Comparison of ENCODE assay signal across 10 cellular contexts in genomic region chr5:108093186-108093585, GRCh38.
DNase-seq lines count a peak whose midpoint lies in the region; ATAC-seq, FAIRE-seq and TF ChIP-seq lines count a peak whose summit lies in the region.
"Had no signal": no experiment of that assay in that cellular context is flagged by ENCODE, and none has a peak within 500 bp of the region (broad histone marks: within the 10 kb centered on the region; RNA-seq: fewer than 3 reads in every experiment).

No MANE protein-coding gene starts in this region.

- no peak overlapping the region for H3K4me3 Mint-ChIP-seq in nephron progenitor cell

- no peak for TF ChIP-seq POLR2A in K562 (conservative IDR thresholded peaks at IDR 0.05)

- no peaks in the 10 kb centered on the region for H3K9me3 ChIP-seq in K562 (replicated peaks; ENCODE audit: control insufficient read depth, insufficient read depth, low read depth, low read length)
- H3K9me3 ChIP-seq: BLaER1 treated with 17β-estradiol and CSF1 and Interleukin-3, amounts not matched to agents 10 nM and 100 nM had no signal

- peaks cover 3% of the 10 kb centered on the region for H3K36me3 Mint-ChIP-seq in nephron progenitor cell (ENCODE audit: low read depth)

- ATAC-seq in K562 (no peak), GM18909 (IDR thresholded peaks at IDR 0.05; ENCODE audit: poor library complexity, unreplicated experiment) (no peak), HG02973 (IDR thresholded peaks at IDR 0.05; ENCODE audit: unreplicated experiment) (no peak)

- no peaks in the 10 kb centered on the region for H3K27me3 Mint-ChIP-seq in nephron progenitor cell (ENCODE audit: low read depth, poor library complexity)

- DNase-seq in NCI-H1694 treated with DMSO at 0.1 percent for 48 hours (lab: John Stamatoyannopoulos, UW), result peak; percentile 41
- no peak for DNase-seq in NCI-H1694 (lab: John Stamatoyannopoulos, UW)
- peak; percentile 8 for DNase-seq in HuH-7 (ENCODE audit: low spot score)
- no peak for DNase-seq in K562 (ENCODE audit: extremely low read depth in 1 of 4, low spot score in 3 of 4)
- no peak for DNase-seq in nephron progenitor cell
- DNase-seq in effector CD4-positive, alpha-beta T cell, result no peak

- no TSS peak for BruUV-seq in K562 (replicated peaks; lab: Mats Ljungman, UMichigan)

- H3K9me1 ChIP-seq in K562 (ENCODE audit: control insufficient read depth, insufficient read depth, low read length), result no peaks in the 10 kb centered on the region

- H4K20me1 ChIP-seq in K562 (replicated peaks; ENCODE audit: control insufficient read depth, insufficient read depth, low read length), result no peaks in the 10 kb centered on the region
- H4K20me1 ChIP-seq: BLaER1 treated with 17β-estradiol and CSF1 and Interleukin-3, amounts not matched to agents 10 nM and 100 nM had no signal

- no peaks in the 10 kb centered on the region for H3K79me2 ChIP-seq in K562 (ENCODE audit: control insufficient read depth, insufficient read depth, low read length)

- no peak overlapping the region for H3K9ac ChIP-seq in K562 (ENCODE audit: insufficient read depth in 1 of 2, low read depth in 2 of 2, low read length in 2 of 2)
- H3K9ac ChIP-seq: BLaER1 treated with 17β-estradiol and CSF1 and Interleukin-3, amounts not matched to agents 10 nM and 100 nM had no signal

- H3K27ac ChIP-seq in K562 (ENCODE audit: extremely low read depth, low read depth, low read length), result no peak overlapping the region
- H3K27ac ChIP-seq: BLaER1 treated with 17β-estradiol and CSF1 and Interleukin-3, amounts not matched to agents 10 nM and 100 nM; epithelial cell of prostate had no signal

- in situ Hi-C loops in K562 (cut with MboI), result no loop called here

- POLR2A ChIA-PET in K562 (lab: Yijun Ruan, JAX), result no interaction called here

- H3K9me3 Mint-ChIP-seq in nephron progenitor cell, result no peaks in the 10 kb centered on the region

- H3K4me2 ChIP-seq in K562 (ENCODE audit: insufficient read depth, low read length), result no peak overlapping the region
- H3K4me2 ChIP-seq: BLaER1 treated with 17β-estradiol and CSF1 and Interleukin-3, amounts not matched to agents 10 nM and 100 nM had no signal

- TF ChIP-seq CTCF in K562 (IDR thresholded peaks at IDR 0.05 in 2 of 3, conservative IDR thresholded peaks at IDR 0.05 in 1 of 3; ENCODE audit: insufficient read depth in 2 of 3, low read depth in 1 of 3, low read length in 3 of 3) (no peak), nephron progenitor cell (IDR thresholded peaks at IDR 0.05) (peak; percentile 69)

- peaks cover 8% of the 10 kb centered on the region for H3K4me1 Mint-ChIP-seq in nephron progenitor cell

- H3K4me1 ChIP-seq in K562 (replicated peaks in 1 of 2; ENCODE audit: control insufficient read depth in 2 of 2, insufficient read depth in 2 of 2, low read length in 2 of 2), result no peaks in the 10 kb centered on the region
- H3K4me1 ChIP-seq: BLaER1 treated with 17β-estradiol and CSF1 and Interleukin-3, amounts not matched to agents 10 nM and 100 nM had no signal

- H3K36me3 ChIP-seq in K562 (ENCODE audit: control insufficient read depth, insufficient read depth, low read length), result no peaks in the 10 kb centered on the region
- H3K36me3 ChIP-seq: BLaER1 treated with 17β-estradiol and CSF1 and Interleukin-3, amounts not matched to agents 10 nM and 100 nM had no signal

- H2AFZ ChIP-seq in K562 (ENCODE audit: low read depth, low read length), result no peak overlapping the region

- no peak for TF ChIP-seq EP300 in K562 (IDR thresholded peaks at IDR 0.05; ENCODE audit: low read length)

- no peak for FAIRE-seq in K562 (lab: Jason Lieb, UNC)

- TF ChIP-seq RAD21 in K562 (CRISPR knock-in tag; conservative IDR thresholded peaks at IDR 0.05 in 1 of 2, IDR thresholded peaks at IDR 0.05 in 1 of 2), result peak in 1 of 2 experiments; percentile 49; a peak in 3 of 4 replicates

- H3K27me3 ChIP-seq in K562 (ENCODE audit: control insufficient read depth in 2 of 2, insufficient read depth in 2 of 2, low read length in 2 of 2), result no peaks in the 10 kb centered on the region
- H3K27me3 ChIP-seq: BLaER1 treated with 17β-estradiol and CSF1 and Interleukin-3, amounts not matched to agents 10 nM and 100 nM had no signal

- H3K27ac Mint-ChIP-seq in nephron progenitor cell, result no peak overlapping the region

- H3K4me3 ChIP-seq in K562, result no peak overlapping the region
- H3K4me3 ChIP-seq: BLaER1 treated with 17β-estradiol and CSF1 and Interleukin-3, amounts not matched to agents 10 nM and 100 nM had no signal

- intact Hi-C loops in K562 (cut with micrococcal nuclease), result no loop called here

- CTCF ChIA-PET in K562 (lab: Yijun Ruan, JAX; ENCODE audit: low intra/inter-chr PET ratio), result no interaction called here

- 0% methylated on average over 2 of the region's 2 CpGs for WGBS in K562 (ENCODE audit: insufficient coverage, low coverage, missing lambda C conversion rate)

TF ChIP-seq in K562, 482 proteins besides CTCF, POLR2A, EP300 and RAD21:
- TF ChIP-seq ZNF384 (IDR thresholded peaks at IDR 0.05; ENCODE audit: low read depth, low read length) (0 out of 2 replicates have a peak, but pooled peaks have one; percentile 24), ATF1 (CRISPR knock-in tag; IDR thresholded peaks at IDR 0.05) (no peak), ATF1 (tag; IDR thresholded peaks at IDR 0.05) (no peak)

Comparison
In these comparisons a context has a peak if more than half of its experiments do, and no peak if none do; other contexts are left out.
1. DNase-seq: peak in NCI-H1694 treated with DMSO at 0.1 percent for 48 hours (single experiment) and HuH-7 (single experiment); none in NCI-H1694 (single experiment), K562 (0 of 4), nephron progenitor cell (single experiment) and effector CD4-positive, alpha-beta T cell (single experiment).